In genomic region chr2:116842164-116842563, GRCh38 we compare ENCODE assay signal across 34 cellular contexts.
A peak's percentile ranks its signal among the peaks of the same experiment; 100 is the strongest.
DNase-seq lines count a peak whose midpoint lies in the region; ATAC-seq, FAIRE-seq and TF ChIP-seq lines count a peak whose summit lies in the region.
"Had no signal": no experiment of that assay in that cellular context is flagged by ENCODE, and none has a peak within 500 bp of the region (broad histone marks: within the 10 kb centered on the region; RNA-seq: fewer than 3 reads in every experiment).

No MANE protein-coding gene starts in this region.

- CTCF ChIA-PET in IMR-90 (lab: Yijun Ruan, JAX): no interaction called here

- DNase-seq in IMR-90 (no peak), kidney (peak; percentile 50), upper lobe of right lung (no peak), aorta (peak in 1 of 2 donors; percentile 55), DMS79 (lab: John Stamatoyannopoulos, UW) (no peak), NCI-H748 (lab: John Stamatoyannopoulos, UW; ENCODE audit: unreplicated experiment) (no peak), SIG-M5 treated with dmso at 0.1 percent for 504 hours (lab: John Stamatoyannopoulos, UW; ENCODE audit: unreplicated experiment) (no peak)
- DNase-seq: 8988T; ACHN; AML-193; BE2C; C1 segment of cervical spinal cord; Caco-2; Calu3; CD4-positive, alpha-beta memory T cell; CD4-positive, alpha-beta T cell; CD4-positive, CD25-positive, alpha-beta regulatory T cell; CD8-positive, alpha-beta memory T cell; CD8-positive, alpha-beta T cell; COR-L47; DMS 273 treated with DMSO at 0.1 percent for 48 hours; DMS153; DMS53; DMS79 treated with DMSO at 0.1 percent for 48 hours; DND-41; EL had no signal

- no peak overlapping the region for H2BK5ac ChIP-seq in IMR-90 (ENCODE audit: low read depth, low read length, poor library complexity, severe bottlenecking)

- H3K4me3 ChIP-seq in IMR-90 (ENCODE audit: insufficient read depth, low read depth, low read length) (no peak overlapping the region), kidney (ENCODE audit: low read length in 2 of 2) (no peak overlapping the region), upper lobe of right lung (no peak overlapping the region), aorta (ENCODE audit: low read length in 2 of 2) (no peak overlapping the region)
- H3K4me3 ChIP-seq: A549; BLaER1; BLaER1 treated with 17β-estradiol and CSF1 and Interleukin-3, amounts not matched to agents 10 nM and 100 nM had no signal

- H4K8ac ChIP-seq in IMR-90 (ENCODE audit: low read depth in 2 of 2, low read length in 2 of 2): no peak overlapping the region

- intact Hi-C loops in IMR-90 (cut with micrococcal nuclease): no loop called here
- intact Hi-C loops in kidney (cut with DNase I): no loop called here
- intact Hi-C loops in upper lobe of right lung (cut with DNase I): no loop called here
- intact Hi-C loops in aorta (cut with DNase I): no loop called here

- no peak for TF ChIP-seq RAD21 in IMR-90 (IDR thresholded peaks at IDR 0.05; ENCODE audit: low read length)

- FAIRE-seq in kidney (lab: Jason Lieb, UNC): no peak
- FAIRE-seq: A204.1, A549, D721Med had no signal

- dilution Hi-C loops in IMR-90 (cut with HindIII; ENCODE audit: low sequenced_read_pairs, unreplicated experiment): no loop called here

- BruUV-seq in IMR-90 (replicated peaks; lab: Mats Ljungman, UMichigan): no TSS peak

- H3K36me3 ChIP-seq in IMR-90 (ENCODE audit: control insufficient read depth, insufficient read depth, low read length) (no peaks in the 10 kb centered on the region), kidney (ENCODE audit: control insufficient read depth in 1 of 2, insufficient read depth in 2 of 2, low read length in 2 of 2) (no peaks in the 10 kb centered on the region), upper lobe of right lung (no peaks in the 10 kb centered on the region), aorta (ENCODE audit: control insufficient read depth in 1 of 2, insufficient read depth in 2 of 2, low read length in 1 of 2) (no peaks in the 10 kb centered on the region)
- H3K36me3 ChIP-seq: BE2C; BLaER1; BLaER1 treated with 17β-estradiol and CSF1 and Interleukin-3, amounts not matched to agents 10 nM and 100 nM had no signal

- no peak for ATAC-seq in IMR-90 (ENCODE audit: low read depth)
- ATAC-seq in upper lobe of right lung: peak; percentile 29
- ATAC-seq in aorta (ENCODE audit: low FRiP score): peak; percentile 36
- no peak for ATAC-seq in esophagus mucosa
- ATAC-seq: A549; CD8-positive, alpha-beta T cell had no signal

- TF ChIP-seq POLR2A in IMR-90 (IDR thresholded peaks at IDR 0.05; ENCODE audit: low read depth, low read length): no peak

- no peak overlapping the region for H2BK20ac ChIP-seq in IMR-90 (ENCODE audit: low read depth, low read length)

- in situ Hi-C loops in IMR-90 (cut with MboI; ENCODE audit: low sequenced_read_pairs): no loop called here

- no peak overlapping the region for H2AK5ac ChIP-seq in IMR-90 (ENCODE audit: low read depth, low read length)

- no peaks in the 10 kb centered on the region for H3K9me1 ChIP-seq in IMR-90 (ENCODE audit: insufficient read depth, low read length)

- H4K91ac ChIP-seq in IMR-90 (ENCODE audit: insufficient read depth, low read depth, low read length): no peak overlapping the region

- H3K27ac ChIP-seq in IMR-90 (ENCODE audit: insufficient read depth, low read length): no peak overlapping the region
- no peak overlapping the region for H3K27ac ChIP-seq in kidney (ENCODE audit: low read depth in 2 of 2, low read length in 2 of 2)
- no peak overlapping the region for H3K27ac ChIP-seq in upper lobe of right lung
- no peak overlapping the region for H3K27ac ChIP-seq in aorta (ENCODE audit: low read depth in 1 of 2, low read length in 2 of 2)
- H3K27ac ChIP-seq: 22Rv1; A549; BLaER1; BLaER1 treated with 17β-estradiol and CSF1 and Interleukin-3, amounts not matched to agents 10 nM and 100 nM; C4-2B had no signal

- no peak for TF ChIP-seq CTCF in IMR-90 (conservative IDR thresholded peaks at IDR 0.05; ENCODE audit: low read depth, low read length)
- no peak for TF ChIP-seq CTCF in kidney (IDR thresholded peaks at IDR 0.05; ENCODE audit: borderline replicate concordance, extremely low read depth, insufficient read depth)
- TF ChIP-seq CTCF in upper lobe of right lung (IDR thresholded peaks at IDR 0.05): no peak

- H3K14ac ChIP-seq in IMR-90 (replicated peaks; ENCODE audit: low read depth, low read length): no peak overlapping the region

- H2AFZ ChIP-seq in IMR-90 (replicated peaks; ENCODE audit: low read length, poor library complexity): no peak overlapping the region

- H3K27me3 ChIP-seq in IMR-90 (ENCODE audit: control insufficient read depth, insufficient read depth, low read length) (no peaks in the 10 kb centered on the region), upper lobe of right lung (no peaks in the 10 kb centered on the region), aorta (ENCODE audit: control insufficient read depth in 1 of 2, insufficient read depth in 2 of 2, low read length in 1 of 2) (no peaks in the 10 kb centered on the region)
- H3K27me3 ChIP-seq: BE2C; BLaER1; BLaER1 treated with 17β-estradiol and CSF1 and Interleukin-3, amounts not matched to agents 10 nM and 100 nM had no signal

- no peak overlapping the region for H3K9ac ChIP-seq in IMR-90 (ENCODE audit: low read depth, low read length)
- H3K9ac ChIP-seq in kidney (ENCODE audit: low read length in 2 of 2): no peak overlapping the region
- H3K9ac ChIP-seq: BLaER1; BLaER1 treated with 17β-estradiol and CSF1 and Interleukin-3, amounts not matched to agents 10 nM and 100 nM had no signal

- no peak overlapping the region for H4K5ac ChIP-seq in IMR-90 (ENCODE audit: low read depth, low read length)

- no peak overlapping the region for H3K23ac ChIP-seq in IMR-90 (ENCODE audit: low read depth, low read length)

- H3K56ac ChIP-seq in IMR-90 (ENCODE audit: extremely low read depth, insufficient read depth, low read length): no peak overlapping the region

- no peak overlapping the region for H3K4me2 ChIP-seq in IMR-90 (ENCODE audit: low read depth, low read length)
- H3K4me2 ChIP-seq: A549; BLaER1; BLaER1 treated with 17β-estradiol and CSF1 and Interleukin-3, amounts not matched to agents 10 nM and 100 nM had no signal

- no peak overlapping the region for H2BK120ac ChIP-seq in IMR-90 (ENCODE audit: low read depth, low read length)

- peak overlapping the region; percentile 9 for H2AK9ac ChIP-seq in IMR-90 (replicated peaks; ENCODE audit: low read depth, low read length, poor library complexity)

- POLR2A ChIA-PET in IMR-90 (lab: Charles Lee; ENCODE audit: unreplicated experiment): no interaction called here

- no peaks in the 10 kb centered on the region for H4K20me1 ChIP-seq in IMR-90 (ENCODE audit: insufficient read depth, low read length)
- H4K20me1 ChIP-seq: BLaER1; BLaER1 treated with 17β-estradiol and CSF1 and Interleukin-3, amounts not matched to agents 10 nM and 100 nM had no signal

- no CpG with 5 or more reads among the region's 5 CpGs for WGBS in IMR-90 (ENCODE audit: extremely low coverage in 2 of 2, insufficient read length in 1 of 2), 2 experiments
- 66 to 82% methylated on average over 5 of the region's 5 CpGs for WGBS in aorta, 2 donors

- H3K18ac ChIP-seq in IMR-90 (ENCODE audit: low read depth, low read length): no peak overlapping the region

- no peak overlapping the region for H3K4ac ChIP-seq in IMR-90 (ENCODE audit: low read depth, low read length)

- H3K9me3 ChIP-seq in IMR-90 (ENCODE audit: control insufficient read depth, insufficient read depth, low read length) (peaks cover 7% of the 10 kb centered on the region), kidney (ENCODE audit: control insufficient read depth in 1 of 2, low read length in 2 of 2) (no peaks in the 10 kb centered on the region), upper lobe of right lung (no peaks in the 10 kb centered on the region), aorta (ENCODE audit: control insufficient read depth, low read length) (no peaks in the 10 kb centered on the region)
- H3K9me3 ChIP-seq: BE2C, BLaER1, Caco-2 had no signal

- H2BK15ac ChIP-seq in IMR-90 (ENCODE audit: low read depth, low read length): no peak overlapping the region

- H3K4me1 ChIP-seq in IMR-90 (ENCODE audit: control insufficient read depth, insufficient read depth, low read length): no peaks in the 10 kb centered on the region
- H3K4me1 ChIP-seq in kidney (ENCODE audit: control insufficient read depth in 1 of 2, insufficient read depth in 1 of 2, low read depth in 1 of 2, low read length in 2 of 2): no peaks in the 10 kb centered on the region
- no peaks in the 10 kb centered on the region for H3K4me1 ChIP-seq in upper lobe of right lung
- no peaks in the 10 kb centered on the region for H3K4me1 ChIP-seq in aorta (ENCODE audit: control insufficient read depth in 1 of 2, insufficient read depth in 2 of 2, low read length in 2 of 2)
- H3K4me1 ChIP-seq: A549; BE2C; BLaER1; BLaER1 treated with 17β-estradiol and CSF1 and Interleukin-3, amounts not matched to agents 10 nM and 100 nM; Caco-2 had no signal

- H3K79me1 ChIP-seq in IMR-90 (ENCODE audit: low read depth in 1 of 2, low read length in 2 of 2): no peaks in the 10 kb centered on the region

TF ChIP-seq in IMR-90, 13 proteins besides CTCF, POLR2A, EP300 and RAD21:
- no peak for TF ChIP-seq RCOR1 (IDR thresholded peaks at IDR 0.05; ENCODE audit: insufficient replicate concordance, low read length)
- TF ChIP-seq MAZ (IDR thresholded peaks at IDR 0.05; ENCODE audit: borderline replicate concordance, low read depth, low read length): no peak
- no peak for TF ChIP-seq SMC3 (IDR thresholded peaks at IDR 0.05; ENCODE audit: low read depth, low read length)
- TF ChIP-seq CHD1 (IDR thresholded peaks at IDR 0.05; ENCODE audit: low read depth, low read length): no peak
- TF ChIP-seq MXI1 (IDR thresholded peaks at IDR 0.05; ENCODE audit: borderline replicate concordance, low read depth, low read length): no peak
- no peak for TF ChIP-seq MAFK (IDR thresholded peaks at IDR 0.05; ENCODE audit: low read depth, low read length)
- TF ChIP-seq FOS (IDR thresholded peaks at IDR 0.05; ENCODE audit: low read depth, low read length): no peak
- TF ChIP-seq BHLHE40 (IDR thresholded peaks at IDR 0.05; ENCODE audit: low read depth, low read length): no peak
TF ChIP-seq in IMR-90: peak in this region for 0.

Comparison
In these comparisons a context has a peak if more than half of its experiments do, and no peak if none do; other contexts are left out.
1. ATAC-seq: peak in upper lobe of right lung (single experiment) and aorta (single experiment); none in IMR-90 (single experiment) and esophagus mucosa (single experiment).